In genomic region chr1:151581446-151581845, GRCh38 we compare ENCODE assay signal across 26 cellular contexts.
"Had no signal": no experiment of that assay in that cellular context is flagged by ENCODE, and none has a peak within 500 bp of the region (broad histone marks: within the 10 kb centered on the region; RNA-seq: fewer than 3 reads in every experiment).

No MANE protein-coding gene starts in this region.

- H3K4me1 Mint-ChIP-seq: central memory CD8-positive, alpha-beta T cell; natural killer cell; stimulated activated naive CD8-positive, alpha-beta T cell treated with anti-CD3 and anti-CD28 coated beads, Interleukin-15, amount 100 ng/mL, for 72 hours had no signal

- H3K27me3 ChIP-seq: colonic mucosa, gastrocnemius medialis, neural progenitor cell, sigmoid colon, spleen, testis, tibial artery, upper lobe of right lung, uterus had no signal

- H3K36me3 Mint-ChIP-seq: natural killer cell had no signal

- ATAC-seq: esophagus mucosa; left lobe of liver; natural killer cell; right cardiac atrium; stimulated activated naive CD8-positive, alpha-beta T cell treated with anti-CD3 and anti-CD28 coated beads, Interleukin-15, amount 100 ng/mL, for 72 hours; upper lobe of right lung had no signal

- DNase-seq: colonic mucosa; effector CD8-positive, alpha-beta T cell; endodermal cell; foreskin fibroblast; head of caudate nucleus; mesendoderm; midbrain; natural killer cell; psoas muscle; right cardiac atrium; sigmoid colon; spleen; stimulated activated naive CD4-positive, alpha-beta T cell; stimulated activated naive CD8-positive, alpha-beta T cell treated with anti-CD3 and anti-CD28 coated beads, Interleukin-15, amount 100 ng/mL, for 72 hours; testis; tibial artery; upper lobe of right lung; uterus had no signal

- H3K9me3 ChIP-seq: colonic mucosa, gastrocnemius medialis, psoas muscle, sigmoid colon, spleen, testis, tibial artery, upper lobe of right lung, uterus had no signal

- H3K27ac ChIP-seq: colonic mucosa, epithelial cell of prostate, gastrocnemius medialis, neural progenitor cell, psoas muscle, sigmoid colon, spleen, testis, tibial artery, upper lobe of right lung, uterus had no signal

- H3K36me3 ChIP-seq: colonic mucosa, gastrocnemius medialis, neural progenitor cell, uterus had no signal

- H3K27ac Mint-ChIP-seq: dendritic cell treated with granulocyte-macrophage colony-stimulating factor and Interleukin-4, amounts not matched to agents 40 ng/mL and 50 ng/mL, for 4 days; endodermal cell; natural killer cell; neural progenitor cell; stimulated activated naive CD8-positive, alpha-beta T cell treated with anti-CD3 and anti-CD28 coated beads, Interleukin-15, amount 100 ng/mL, for 72 hours had no signal

- H3K4me3 Mint-ChIP-seq: central memory CD8-positive, alpha-beta T cell; dendritic cell treated with granulocyte-macrophage colony-stimulating factor and Interleukin-4, amounts not matched to agents 40 ng/mL and 50 ng/mL, for 4 days; endodermal cell; natural killer cell; neural progenitor cell; stimulated activated naive CD8-positive, alpha-beta T cell treated with anti-CD3 and anti-CD28 coated beads, Interleukin-15, amount 100 ng/mL, for 72 hours had no signal

- H2AFZ ChIP-seq: neural progenitor cell had no signal

- H3K4me2 ChIP-seq: neural progenitor cell had no signal

- H3K27me3 Mint-ChIP-seq: central memory CD8-positive, alpha-beta T cell; dendritic cell treated with granulocyte-macrophage colony-stimulating factor and Interleukin-4, amounts not matched to agents 40 ng/mL and 50 ng/mL, for 4 days; stimulated activated naive CD8-positive, alpha-beta T cell treated with anti-CD3 and anti-CD28 coated beads, Interleukin-15, amount 100 ng/mL, for 72 hours had no signal

- H3K9me3 Mint-ChIP-seq: central memory CD8-positive, alpha-beta T cell; dendritic cell treated with granulocyte-macrophage colony-stimulating factor and Interleukin-4, amounts not matched to agents 40 ng/mL and 50 ng/mL, for 4 days; endodermal cell; natural killer cell; neural progenitor cell; stimulated activated naive CD8-positive, alpha-beta T cell treated with anti-CD3 and anti-CD28 coated beads, Interleukin-15, amount 100 ng/mL, for 72 hours had no signal

- H3K4me1 ChIP-seq: colonic mucosa, gastrocnemius medialis, psoas muscle, spleen, tibial artery, upper lobe of right lung, uterus had no signal

- H3K9ac ChIP-seq: neural progenitor cell had no signal

- H3K4me3 ChIP-seq: colonic mucosa, gastrocnemius medialis, neural progenitor cell, psoas muscle, sigmoid colon, skin epidermis, spleen, testis, tibial artery, upper lobe of right lung, uterus had no signal
